19 cellular contexts compared by ENCODE assay signal in genomic region chr2:234691968-234692955, GRCh38.
A peak's percentile ranks its signal among the peaks of the same experiment; 100 is the strongest.
DNase-seq lines count a peak whose midpoint lies in the region; ATAC-seq, FAIRE-seq and TF ChIP-seq lines count a peak whose summit lies in the region.
"Had no signal": no experiment of that assay in that cellular context is flagged by ENCODE, and none has a peak within 500 bp of the region (broad histone marks: within the 10 kb centered on the region; RNA-seq: fewer than 3 reads in every experiment).

No MANE protein-coding gene starts in this region.

- peak; percentile 64 for DNase-seq in DMS53 (lab: John Stamatoyannopoulos, UW)
- peak; percentile 88 for DNase-seq in NCI-H146 (lab: John Stamatoyannopoulos, UW)
- DNase-seq in RWPE2 (ENCODE audit: low spot score), result no peak
- no peak for DNase-seq in mesendoderm
- DNase-seq in T-helper 1 cell, result no peak
- no peak for DNase-seq in urothelium cell line (ENCODE audit: low spot score)
- DNase-seq: activated CD4-positive, alpha-beta T cell treated with anti-CD3 and anti-CD28 coated beads, Interleukin-2, amount 50 U/mL, for 48 hours; Calu3; caudate nucleus; effector memory CD4-positive, alpha-beta T cell; left cardiac atrium; NCI-H2171 treated with DMSO at 0.1 percent for 48 hours; psoas muscle; stimulated activated naive CD4-positive, alpha-beta T cell; uterus had no signal

- no peaks in the 10 kb centered on the region for H3K27me3 ChIP-seq in RWPE2 (ENCODE audit: insufficient read depth, poor library complexity, severe bottlenecking)
- no peaks in the 10 kb centered on the region for H3K27me3 ChIP-seq in mesendoderm (ENCODE audit: insufficient read depth, low read length, poor library complexity)
- H3K27me3 ChIP-seq: SJCRH30, uterus had no signal

- no peak overlapping the region for H3K23ac ChIP-seq in mesendoderm (ENCODE audit: low read length)

- H4K5ac ChIP-seq in mesendoderm (ENCODE audit: low read length), result no peak overlapping the region

- peaks cover 36% of the 10 kb centered on the region for H3K4me1 ChIP-seq in RWPE2 (ENCODE audit: insufficient read depth, poor library complexity, severe bottlenecking)
- H3K4me1 ChIP-seq in mesendoderm (ENCODE audit: control insufficient read depth, low read depth, low read length), result no peaks in the 10 kb centered on the region
- H3K4me1 ChIP-seq: uterus had no signal

- no peak overlapping the region for H4K8ac ChIP-seq in mesendoderm (ENCODE audit: low read depth, low read length)

- H2BK5ac ChIP-seq in mesendoderm (ENCODE audit: low read length), result peak overlapping the region; percentile 56

- H3K9ac ChIP-seq in mesendoderm (ENCODE audit: low read length), result no peak overlapping the region

- peak overlapping the region; percentile 29 for H3K18ac ChIP-seq in mesendoderm (ENCODE audit: low read length)

- no peak for FAIRE-seq in urothelium cell line (lab: Jason Lieb, UNC)

- peak overlapping the region; percentile 72 for H3K27ac ChIP-seq in RWPE2 (ENCODE audit: poor library complexity, severe bottlenecking)
- peak overlapping the region; percentile 24 for H3K27ac ChIP-seq in mesendoderm (ENCODE audit: low read depth, low read length)
- H3K27ac ChIP-seq: HL-60, psoas muscle, SJCRH30, uterus had no signal

- H3K4me3 ChIP-seq in RWPE2 (ENCODE audit: severe bottlenecking) (no peak overlapping the region), mesendoderm (ENCODE audit: low read length) (no peak overlapping the region)
- H3K4me3 ChIP-seq: psoas muscle, SJCRH30, uterus had no signal

- TF ChIP-seq CTCF in RWPE2 (IDR thresholded peaks at IDR 0.05; ENCODE audit: poor library complexity, severe bottlenecking), result no peak

- H2AK5ac ChIP-seq in mesendoderm (ENCODE audit: low read length), result no peak overlapping the region

- H3K9me3 ChIP-seq in RWPE2 (ENCODE audit: severe bottlenecking), result peaks cover 15% of the 10 kb centered on the region
- H3K9me3 ChIP-seq: psoas muscle had no signal

- H3K36me3 ChIP-seq in RWPE2 (ENCODE audit: low read depth) (no peaks in the 10 kb centered on the region), mesendoderm (ENCODE audit: control insufficient read depth, insufficient read depth, low read length) (no peaks in the 10 kb centered on the region)
- H3K36me3 ChIP-seq: SJCRH30, uterus had no signal

- H3K4me2 ChIP-seq in mesendoderm (ENCODE audit: low read length), result no peak overlapping the region

- no peak overlapping the region for H2BK15ac ChIP-seq in mesendoderm (replicated peaks; ENCODE audit: low read depth)

- no CpG with 5 or more reads among the region's 6 CpGs for WGBS in mesendoderm (ENCODE audit: extremely low coverage, insufficient coverage, low lambda C conversion rate)

- H3K56ac ChIP-seq in mesendoderm (ENCODE audit: low read length), result peak overlapping the region; percentile 56

- peak overlapping the region; percentile 92 for H2BK120ac ChIP-seq in mesendoderm (ENCODE audit: low read depth, low read length)

- ATAC-seq in RWPE2 (ENCODE audit: low read depth), result no peak
- no peak for ATAC-seq in HG02610 (IDR thresholded peaks at IDR 0.05; ENCODE audit: unreplicated experiment)
- no peak for ATAC-seq in HG03097 (IDR thresholded peaks at IDR 0.05; ENCODE audit: low FRiP score, unreplicated experiment)
- ATAC-seq: left cardiac atrium, psoas muscle had no signal

- H3K79me1 ChIP-seq in mesendoderm (ENCODE audit: low read length), result no peaks in the 10 kb centered on the region

- H3K79me2 ChIP-seq in mesendoderm (ENCODE audit: control insufficient read depth, insufficient read depth, low read length), result no peaks in the 10 kb centered on the region

- H3K4ac ChIP-seq in mesendoderm (ENCODE audit: low read depth, low read length), result peak overlapping the region; percentile 77

Comparison
In these comparisons a context has a peak if more than half of its experiments do, and no peak if none do; other contexts are left out.
1. DNase-seq: peak in DMS53 (single experiment) and NCI-H146 (single experiment); none in RWPE2 (single experiment), mesendoderm (single experiment), T-helper 1 cell (0 of 5) and urothelium cell line (single experiment).